In the genomic region with DNA sequence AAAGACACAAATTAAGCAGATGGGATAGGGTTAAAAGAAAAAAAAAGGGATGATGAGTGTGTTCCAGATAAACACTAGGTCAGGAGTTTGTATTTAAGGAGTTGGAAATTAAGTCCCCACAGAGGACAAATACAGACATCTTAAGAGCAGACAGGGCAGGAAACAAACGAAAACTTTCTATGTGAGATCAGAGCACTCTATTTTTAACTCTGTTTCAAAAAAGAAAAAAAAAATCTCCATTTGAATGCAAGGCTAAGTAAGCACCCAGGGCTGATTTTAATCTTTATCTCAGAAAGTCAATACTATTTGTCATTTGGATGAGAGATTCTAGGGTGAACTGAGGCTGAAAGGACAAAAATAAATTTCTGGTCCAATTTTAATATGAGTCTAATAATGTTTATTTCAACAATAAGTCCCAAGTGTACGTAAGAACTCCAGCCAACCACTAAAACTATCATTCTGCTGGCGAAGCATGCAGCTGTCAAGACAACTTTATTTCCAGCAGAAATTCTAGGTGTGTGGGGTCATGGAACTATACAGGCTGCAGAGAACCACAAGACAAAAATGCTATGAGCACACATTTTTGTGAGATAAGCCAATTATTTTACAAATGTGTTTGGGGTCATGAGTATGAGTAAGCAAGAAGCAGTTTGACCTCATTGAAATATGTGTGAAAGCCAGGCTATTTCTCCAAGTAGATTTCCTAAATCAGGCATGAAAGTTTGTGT, we compare ENCODE assay signal across 16 cellular contexts.
DNase-seq lines count a peak whose midpoint lies in the region; ATAC-seq and TF ChIP-seq lines count a peak whose summit lies in the region.
"Had no signal": no experiment of that assay in that cellular context is flagged by ENCODE, and none has a peak within 500 bp of the region (broad histone marks: within the 10 kb centered on the region; RNA-seq: fewer than 3 reads in every experiment).

No MANE protein-coding gene starts in this region.

- H3K27me3 ChIP-seq in AG04450 (ENCODE audit: control insufficient read depth, insufficient read depth, low read length) (no peaks in the 10 kb centered on the region), IMR-90 (ENCODE audit: control insufficient read depth, insufficient read depth, low read length) (no peaks in the 10 kb centered on the region), adrenal gland (no peaks in the 10 kb centered on the region)
- H3K27me3 ChIP-seq in CD8-positive, alpha-beta T cell (ENCODE audit: insufficient read depth, low read length) = no peaks in the 10 kb centered on the region

- dilution Hi-C loops in IMR-90 (cut with HindIII; ENCODE audit: low sequenced_read_pairs, unreplicated experiment) = no loop called here

- TF ChIP-seq POLR2A in IMR-90 (IDR thresholded peaks at IDR 0.05; ENCODE audit: low read depth, low read length) (no peak), adrenal gland (IDR thresholded peaks at IDR 0.05) (no peak)

- no peak overlapping the region for H3K4me3 Mint-ChIP-seq in nephron progenitor cell
- no peak overlapping the region for H3K4me3 Mint-ChIP-seq in CD8-positive, alpha-beta T cell
- H3K4me3 Mint-ChIP-seq: effector memory CD8-positive, alpha-beta T cell; type B pancreatic cell had no signal

- POLR2A ChIA-PET in AG04450 (lab: Yijun Ruan, JAX) (no interaction called here), IMR-90 (lab: Charles Lee; ENCODE audit: unreplicated experiment) (no interaction called here)
- POLR2A ChIA-PET in CD8-positive, alpha-beta T cell (lab: Charles Lee) = no interaction called here

- no peak overlapping the region for H4K91ac ChIP-seq in IMR-90 (ENCODE audit: insufficient read depth, low read depth, low read length)

- no peak overlapping the region; the same call in 1 of the 2 replicates for H3K18ac ChIP-seq in IMR-90 (ENCODE audit: low read depth, low read length)

- peaks cover 23% of the 10 kb centered on the region for H3K4me1 Mint-ChIP-seq in nephron progenitor cell
- peaks cover 6% of the 10 kb centered on the region for H3K4me1 Mint-ChIP-seq in CD8-positive, alpha-beta T cell (ENCODE audit: low read depth)

- DNase-seq in AG04450 (ENCODE audit: low read depth, low spot score) (peak; percentile 39), IMR-90 (peak; percentile 81), choroid plexus epithelial cell (ENCODE audit: low read depth) (peak; percentile 98), nephron progenitor cell (no peak), adrenal gland (no peak)
- DNase-seq in CD8-positive, alpha-beta T cell = no peak
- DNase-seq: activated CD8-positive, alpha-beta memory T cell treated with anti-CD3 and anti-CD28 coated beads, Interleukin-2, amount 50 U/mL, for 4 hours; AML-193; effector memory CD8-positive, alpha-beta T cell; NCI-H1417; NCI-H526; WERI-Rb-1 had no signal

- ATAC-seq in IMR-90 (ENCODE audit: low read depth) (peak; percentile 75), GM18858 (IDR thresholded peaks at IDR 0.05; ENCODE audit: unreplicated experiment) (no peak), GM19328 (IDR thresholded peaks at IDR 0.05; ENCODE audit: unreplicated experiment) (no peak)
- no peak for ATAC-seq in CD8-positive, alpha-beta T cell
- ATAC-seq: effector memory CD8-positive, alpha-beta T cell had no signal

- CTCF ChIA-PET in AG04450 (lab: Charles Lee) (interaction anchor here (0.6 to 1.9 kb wide), 4 partner anchors 11 to 337 kb away, joined by 3 to 8 read pairs (median 5); no protein-coding TSS in a partner anchor), IMR-90 (lab: Yijun Ruan, JAX) (interaction anchor here (1.0 kb wide), 1 partner anchor 124 kb away, joined by 4 read pairs; no protein-coding TSS in a partner anchor)
- CTCF ChIA-PET in CD8-positive, alpha-beta T cell (lab: Charles Lee) = no interaction called here

- H3K36me3 ChIP-seq in IMR-90 (ENCODE audit: control insufficient read depth, insufficient read depth, low read length) = no peaks in the 10 kb centered on the region
- no peaks in the 10 kb centered on the region for H3K36me3 ChIP-seq in adrenal gland (replicated peaks in 1 of 2)
- no peaks in the 10 kb centered on the region for H3K36me3 ChIP-seq in CD8-positive, alpha-beta T cell (ENCODE audit: insufficient read depth, low read length)
- H3K36me3 ChIP-seq: WERI-Rb-1 had no signal

- H3K4me1 ChIP-seq in IMR-90 (ENCODE audit: control insufficient read depth, insufficient read depth, low read length) = peaks cover 5% of the 10 kb centered on the region
- H3K4me1 ChIP-seq in adrenal gland (replicated peaks in 1 of 2) = no peaks in the 10 kb centered on the region
- H3K4me1 ChIP-seq in CD8-positive, alpha-beta T cell (ENCODE audit: insufficient read depth, low read length) = no peaks in the 10 kb centered on the region

- no peak overlapping the region for H2BK120ac ChIP-seq in IMR-90 (ENCODE audit: low read depth, low read length)

- in situ Hi-C loops in IMR-90 (cut with MboI; ENCODE audit: low sequenced_read_pairs) = no loop called here

- BruUV-seq in IMR-90 (replicated peaks; lab: Mats Ljungman, UMichigan) = no TSS peak

- H3K4me2 ChIP-seq in IMR-90 (ENCODE audit: low read depth, low read length) = peak overlapping the region; percentile 42; the same call in 1 of the 2 replicates
- H3K4me2 ChIP-seq: smooth muscle cell had no signal

- H3K79me1 ChIP-seq in IMR-90 (ENCODE audit: low read depth in 1 of 2, low read length in 2 of 2) = peaks cover 5 to 43% of the 10 kb centered on the region in 2 experiments; a peak in 3 of 4 replicates

- H3K27ac ChIP-seq in AG04450 (ENCODE audit: low read depth, low read length) = no peak overlapping the region
- H3K27ac ChIP-seq in IMR-90 (ENCODE audit: insufficient read depth, low read length) = no peak overlapping the region
- no peak overlapping the region for H3K27ac ChIP-seq in adrenal gland
- H3K27ac ChIP-seq in CD8-positive, alpha-beta T cell (ENCODE audit: low read depth, low read length) = no peak overlapping the region
- H3K27ac ChIP-seq: WERI-Rb-1 had no signal

- H3K9me3 ChIP-seq in AG04450 (ENCODE audit: control insufficient read depth, insufficient read depth, low read length) (no peaks in the 10 kb centered on the region), IMR-90 (ENCODE audit: control insufficient read depth, insufficient read depth, low read length) (no peaks in the 10 kb centered on the region), adrenal gland (replicated peaks in 1 of 3) (no peaks in the 10 kb centered on the region)
- H3K9me3 ChIP-seq in CD8-positive, alpha-beta T cell (ENCODE audit: low read length) = no peaks in the 10 kb centered on the region

- peaks cover 5% of the 10 kb centered on the region; the same call in 1 of the 2 replicates for H3K9me1 ChIP-seq in IMR-90 (ENCODE audit: insufficient read depth, low read length)

- no peak overlapping the region for H2AK5ac ChIP-seq in IMR-90 (ENCODE audit: low read depth, low read length)

- no peak for TF ChIP-seq CTCF in AG04450 (IDR thresholded peaks at IDR 0.05; ENCODE audit: low read depth, low read length)
- no peak for TF ChIP-seq CTCF in IMR-90 (conservative IDR thresholded peaks at IDR 0.05; ENCODE audit: low read depth, low read length)
- no peak for TF ChIP-seq CTCF in choroid plexus epithelial cell (conservative IDR thresholded peaks at IDR 0.05; ENCODE audit: low read depth, low read length)
- TF ChIP-seq CTCF in nephron progenitor cell (IDR thresholded peaks at IDR 0.05) = no peak
- TF ChIP-seq CTCF in adrenal gland (IDR thresholded peaks at IDR 0.05) = no peak
- no peak for TF ChIP-seq CTCF in CD8-positive, alpha-beta T cell (IDR thresholded peaks at IDR 0.05)

- H3K4ac ChIP-seq in IMR-90 (ENCODE audit: low read depth, low read length) = peak overlapping the region; percentile 37; the same call in 1 of the 2 replicates

- peaks cover 21% of the 10 kb centered on the region; the same call in 1 of the 2 replicates for H4K20me1 ChIP-seq in IMR-90 (ENCODE audit: insufficient read depth, low read length)

- H3K36me3 Mint-ChIP-seq in nephron progenitor cell (ENCODE audit: low read depth) = peaks cover 22% of the 10 kb centered on the region
- H3K36me3 Mint-ChIP-seq in CD8-positive, alpha-beta T cell = no peaks in the 10 kb centered on the region

- WGBS in IMR-90 (ENCODE audit: extremely low coverage in 2 of 2, insufficient read length in 1 of 2), 2 experiments = no CpG with 5 or more reads among the region's 3 CpGs
- WGBS in adrenal gland, 4 donors = 33 to 45% (median 43%) methylated on average over 3 of the region's 3 CpGs

- no peak overlapping the region for H3K4me3 ChIP-seq in AG04450 (ENCODE audit: low read depth, low read length)
- no peak overlapping the region for H3K4me3 ChIP-seq in IMR-90 (ENCODE audit: insufficient read depth, low read depth, low read length)
- H3K4me3 ChIP-seq in choroid plexus epithelial cell (ENCODE audit: low read depth, low read length) = no peak overlapping the region
- H3K4me3 ChIP-seq in adrenal gland = no peak overlapping the region
- no peak overlapping the region for H3K4me3 ChIP-seq in CD8-positive, alpha-beta T cell (ENCODE audit: low read depth, low read length)
- H3K4me3 ChIP-seq: smooth muscle cell had no signal

- no peak overlapping the region; the same call in 1 of the 2 replicates for H4K5ac ChIP-seq in IMR-90 (ENCODE audit: low read depth, low read length)

- no peak overlapping the region for H3K23ac ChIP-seq in IMR-90 (ENCODE audit: low read depth, low read length)

- H3K56ac ChIP-seq in IMR-90 (ENCODE audit: extremely low read depth, insufficient read depth, low read length) = no peak overlapping the region

- H2BK15ac ChIP-seq in IMR-90 (ENCODE audit: low read depth, low read length) = 0 out of 3 replicates have a peak overlapping the region, but pooled peaks have one; percentile 38

- no peak overlapping the region for H2AK9ac ChIP-seq in IMR-90 (replicated peaks; ENCODE audit: low read depth, low read length, poor library complexity)

- H4K8ac ChIP-seq in IMR-90 (ENCODE audit: low read depth in 2 of 2, low read length in 2 of 2) = peak overlapping the region in 1 of 2 experiments; percentile 62; a peak in 1 of 4 replicates

- H3K9ac ChIP-seq in IMR-90 (ENCODE audit: low read depth, low read length) = no peak overlapping the region

- H3K9me3 Mint-ChIP-seq in nephron progenitor cell = peaks cover 21% of the 10 kb centered on the region
- no peaks in the 10 kb centered on the region for H3K9me3 Mint-ChIP-seq in CD8-positive, alpha-beta T cell
- H3K9me3 Mint-ChIP-seq: type B pancreatic cell had no signal

- peak overlapping the region; percentile 10 for H3K27ac Mint-ChIP-seq in nephron progenitor cell
- no peak overlapping the region for H3K27ac Mint-ChIP-seq in CD8-positive, alpha-beta T cell
- H3K27ac Mint-ChIP-seq: effector memory CD8-positive, alpha-beta T cell; type B pancreatic cell had no signal

- intact Hi-C loops in IMR-90 (cut with micrococcal nuclease) = no loop called here
- intact Hi-C loops in adrenal gland (cut with DNase I) = no loop called here
- intact Hi-C loops in CD8-positive, alpha-beta T cell (cut with DNase I, micrococcal nuclease) = no loop called here

- no peak for TF ChIP-seq RAD21 in IMR-90 (IDR thresholded peaks at IDR 0.05; ENCODE audit: low read length)

- no peaks in the 10 kb centered on the region for H3K27me3 Mint-ChIP-seq in nephron progenitor cell (ENCODE audit: low read depth, poor library complexity)
- H3K27me3 Mint-ChIP-seq in CD8-positive, alpha-beta T cell (ENCODE audit: low read depth) = peaks cover 7% of the 10 kb centered on the region
- H3K27me3 Mint-ChIP-seq: type B pancreatic cell had no signal

- H2BK5ac ChIP-seq in IMR-90 (ENCODE audit: low read depth, low read length, poor library complexity, severe bottlenecking) = peak overlapping the region; percentile 4

- H3K14ac ChIP-seq in IMR-90 (replicated peaks; ENCODE audit: low read depth, low read length) = no peak overlapping the region

- H2BK20ac ChIP-seq in IMR-90 (ENCODE audit: low read depth, low read length) = no peak overlapping the region

- H2AFZ ChIP-seq in IMR-90 (replicated peaks; ENCODE audit: low read length, poor library complexity) = no peak overlapping the region

Comparison
In these comparisons a context has a peak if more than half of its experiments do, and no peak if none do; other contexts are left out.
1. DNase-seq: peak in AG04450 (single experiment), IMR-90 (single experiment) and choroid plexus epithelial cell (single experiment); none in nephron progenitor cell (single experiment), adrenal gland (0 of 7) and CD8-positive, alpha-beta T cell (0 of 7).